25 cellular contexts compared by ENCODE assay signal in the genomic region with DNA sequence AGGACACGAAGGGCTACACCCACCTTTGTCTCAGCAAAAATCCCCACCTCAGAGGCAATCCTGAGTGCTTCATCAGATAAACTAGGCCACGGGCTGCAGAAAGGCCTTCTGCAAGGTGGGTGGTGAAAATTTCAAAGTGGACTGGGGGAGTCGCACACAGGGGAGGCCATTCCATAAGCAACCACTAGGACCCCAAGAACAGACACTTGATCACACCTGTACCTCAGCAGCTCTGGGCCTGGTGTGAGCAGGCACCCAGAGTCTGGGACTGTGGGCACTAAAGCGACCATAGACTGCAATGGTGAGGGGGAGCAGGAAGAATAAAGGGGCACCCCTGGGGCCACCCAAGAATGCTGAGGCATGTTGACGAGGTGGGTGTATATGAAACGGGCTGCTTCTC.
"Had no signal": no experiment of that assay in that cellular context is flagged by ENCODE, and none has a peak within 500 bp of the region (broad histone marks: within the 10 kb centered on the region; RNA-seq: fewer than 3 reads in every experiment).

No MANE protein-coding gene starts in this region.

- DNase-seq: activated B cell treated with CpG ODN at 0.5 μM for 24 hours; activated CD8-positive, alpha-beta memory T cell treated with anti-CD3 and anti-CD28 coated beads, Interleukin-2, amount 10 ng/mL, durations not matched to agents 7 days and 5 days; activated effector memory CD4-positive, alpha-beta T cell treated with anti-CD3 and anti-CD28 coated beads, Interleukin-2, amount 50 U/mL, for 16 hours; activated naive CD4-positive, alpha-beta T cell treated with Interleukin-2 at 50 U/mL for 16 hours; activated T-cell treated with anti-CD3 and anti-CD28 coated beads, Interleukin-2, amount 50 U/mL, for 24 hours; amygdala; brain microvascular endothelial cell; MV-4-11; NCI-H1092 treated with DMSO at 0.1 percent for 48 hours; NCI-H1417 treated with DMSO at 0.1 percent for 48 hours; NCI-H1694; NCI-H2029; NCI-H345; NCI-H510A; NCI-H526 treated with DMSO at 0.1 percent for 48 hours; NCI-H82; SHP77; SW 1271 had no signal

- H3K4me3 Mint-ChIP-seq: activated B cell treated with CpG ODN at 0.5 μM for 24 hours; activated CD8-positive, alpha-beta memory T cell treated with anti-CD3 and anti-CD28 coated beads, Interleukin-2, amount 10 ng/mL, durations not matched to agents 7 days and 5 days; activated naive CD8-positive, alpha-beta T cell; activated T-cell treated with anti-CD3 and anti-CD28 coated beads, Interleukin-2, amount 50 U/mL, for 24 hours; activated T-helper 1 cell treated with anti-CD3 and anti-CD28 coated beads, Interleukin-12 subunit alpha, Interleukin-12 subunit beta, Interleukin-2, Interleukin-4 antibody, amounts not matched to agents 30 ng/mL and 10 ng/mL and 1 ng/mL, durations not matched to agents 14 hours and 24 hours and 36 hours had no signal

- H3K4me3 ChIP-seq: cardiac muscle cell, SJSA1 had no signal

- ATAC-seq: activated CD8-positive, alpha-beta memory T cell treated with anti-CD3 and anti-CD28 coated beads, Interleukin-2, amount 10 ng/mL, durations not matched to agents 7 days and 5 days; SK-N-SH treated with all-trans-retinoic acid at 6 μM for 48 hours had no signal

- H3K9me3 ChIP-seq: SJSA1 had no signal

- H3K36me3 ChIP-seq: brain microvascular endothelial cell had no signal

- H3K27ac ChIP-seq: brain microvascular endothelial cell, cardiac muscle cell, KMS-11, RWPE1, SJSA1 had no signal

- H3K4me1 Mint-ChIP-seq: activated B cell treated with CpG ODN at 0.5 μM for 24 hours; activated CD8-positive, alpha-beta memory T cell treated with anti-CD3 and anti-CD28 coated beads, Interleukin-2, amount 10 ng/mL, durations not matched to agents 7 days and 5 days had no signal

- H3K27me3 ChIP-seq: brain microvascular endothelial cell, cardiac muscle cell, SJSA1 had no signal

- H3K4me1 ChIP-seq: SJSA1 had no signal

- H3K9me3 Mint-ChIP-seq: activated B cell treated with CpG ODN at 0.5 μM for 24 hours; activated T-cell treated with anti-CD3 and anti-CD28 coated beads, Interleukin-2, amount 50 U/mL, for 24 hours; activated T-helper 1 cell treated with anti-CD3 and anti-CD28 coated beads, Interleukin-12 subunit alpha, Interleukin-12 subunit beta, Interleukin-2, Interleukin-4 antibody, amounts not matched to agents 30 ng/mL and 10 ng/mL and 1 ng/mL, durations not matched to agents 14 hours and 24 hours and 36 hours had no signal

- H3K27ac Mint-ChIP-seq: activated B cell treated with CpG ODN at 0.5 μM for 24 hours; activated CD8-positive, alpha-beta memory T cell treated with anti-CD3 and anti-CD28 coated beads, Interleukin-2, amount 10 ng/mL, durations not matched to agents 7 days and 5 days; activated naive CD8-positive, alpha-beta T cell; activated T-cell treated with anti-CD3 and anti-CD28 coated beads, Interleukin-2, amount 50 U/mL, for 24 hours; activated T-helper 1 cell treated with anti-CD3 and anti-CD28 coated beads, Interleukin-12 subunit alpha, Interleukin-12 subunit beta, Interleukin-2, Interleukin-4 antibody, amounts not matched to agents 30 ng/mL and 10 ng/mL and 1 ng/mL, durations not matched to agents 14 hours and 24 hours and 36 hours had no signal

- H3K27me3 Mint-ChIP-seq: activated B cell treated with CpG ODN at 0.5 μM for 24 hours; activated CD8-positive, alpha-beta memory T cell treated with anti-CD3 and anti-CD28 coated beads, Interleukin-2, amount 10 ng/mL, durations not matched to agents 7 days and 5 days; activated naive CD8-positive, alpha-beta T cell; activated T-cell treated with anti-CD3 and anti-CD28 coated beads, Interleukin-2, amount 50 U/mL, for 24 hours had no signal

- H3K9ac ChIP-seq: KMS-11 had no signal

- H3K4me2 ChIP-seq: KMS-11 had no signal
